ENCODE assay signal across 7 cellular contexts in genomic region chrX:111095974-111096870, GRCh38. TPM values are rescaled to one million over a fixed set of nuclear protein-coding genes. Genes with fewer than 3 reads are reported as not detected.
DNase-seq lines count a peak whose midpoint lies in the region; ATAC-seq and TF ChIP-seq lines count a peak whose summit lies in the region.

Gene PAK3, plus strand, starts transcription at chrX:111096191. Its CDS starts 26,913 bp downstream, at chrX:111123104.

- peaks cover 22% of the 10 kb centered on the region for H3K4me1 Mint-ChIP-seq in stimulated activated memory B cell treated with anti-CD40 and anti-IgM and Interleukin-4, amounts not matched to agents 10 μg/mL and 1 μg/mL and 100 μg/mL, for 72 hours

- intact Hi-C loops in IMR-90 (cut with micrococcal nuclease): no loop called here

- no peak for TF ChIP-seq POLR2A in IMR-90 (IDR thresholded peaks at IDR 0.05; ENCODE audit: low read depth, low read length)

- TF ChIP-seq RAD21 in IMR-90 (IDR thresholded peaks at IDR 0.05; ENCODE audit: low read length): no peak

- no peak within 1 kb of the TSS for H4K5ac ChIP-seq in IMR-90 (ENCODE audit: low read depth, low read length)

- peak; percentile 64 for DNase-seq in IMR-90
- peak; percentile 1 to 26 for DNase-seq in SW 1271 (lab: John Stamatoyannopoulos, UW)
- no peak for DNase-seq in left lobe of liver (ENCODE audit: low spot score)
- DNase-seq in HUDEP-2 (lab: John Stamatoyannopoulos, UW; ENCODE audit: unreplicated experiment in 76 of 76): no peak

- dilution Hi-C loops in IMR-90 (cut with HindIII; ENCODE audit: low sequenced_read_pairs, unreplicated experiment): no loop called here

- H3K9me3 ChIP-seq in IMR-90 (ENCODE audit: control insufficient read depth, insufficient read depth, low read length): no peaks in the 10 kb centered on the region

- no peak within 1 kb of the TSS for H4K91ac ChIP-seq in IMR-90 (ENCODE audit: insufficient read depth, low read depth, low read length)

- 10% methylated on average over 2 of the region's 51 CpGs; no CpG with 5 or more reads in 1 of the 2 experiments for WGBS in IMR-90 (ENCODE audit: extremely low coverage in 2 of 2, insufficient read length in 1 of 2), 2 experiments

- H3K27me3 ChIP-seq in IMR-90 (ENCODE audit: control insufficient read depth, insufficient read depth, low read length): peaks cover 14% of the 10 kb centered on the region

- no peaks in the 10 kb centered on the region for H3K9me3 Mint-ChIP-seq in stimulated activated memory B cell treated with anti-CD40 and anti-IgM and Interleukin-4, amounts not matched to agents 10 μg/mL and 1 μg/mL and 100 μg/mL, for 72 hours

- no peak within 1 kb of the TSS for H2AK5ac ChIP-seq in IMR-90 (ENCODE audit: low read depth, low read length)

- no peak within 1 kb of the TSS for H2BK5ac ChIP-seq in IMR-90 (ENCODE audit: low read depth, low read length, poor library complexity, severe bottlenecking)

- no peak within 1 kb of the TSS for H2BK120ac ChIP-seq in IMR-90 (ENCODE audit: low read depth, low read length)

- no peak within 1 kb of the TSS for H4K8ac ChIP-seq in IMR-90 (ENCODE audit: low read depth in 2 of 2, low read length in 2 of 2)

- POLR2A ChIA-PET in IMR-90 (lab: Charles Lee; ENCODE audit: unreplicated experiment): no interaction called here

- in situ Hi-C loops in IMR-90 (cut with MboI; ENCODE audit: low sequenced_read_pairs): no loop called here

- peak within 1 kb of the TSS; percentile 79 for H2AFZ ChIP-seq in IMR-90 (replicated peaks; ENCODE audit: low read length, poor library complexity)

- no peaks in the 10 kb centered on the region for H3K36me3 Mint-ChIP-seq in stimulated activated memory B cell treated with anti-CD40 and anti-IgM and Interleukin-4, amounts not matched to agents 10 μg/mL and 1 μg/mL and 100 μg/mL, for 72 hours

- no peaks in the 10 kb centered on the region; the same call in 1 of the 2 replicates for H4K20me1 ChIP-seq in IMR-90 (ENCODE audit: insufficient read depth, low read length)

- no peak within 1 kb of the TSS for H3K14ac ChIP-seq in IMR-90 (replicated peaks; ENCODE audit: low read depth, low read length)

- no TSS peak for BruUV-seq in IMR-90 (replicated peaks; lab: Mats Ljungman, UMichigan)

- peak within 1 kb of the TSS; percentile 32 for H3K4me3 ChIP-seq in IMR-90 (ENCODE audit: insufficient read depth, low read depth, low read length)

- H3K4ac ChIP-seq in IMR-90 (ENCODE audit: low read depth, low read length): no peak within 1 kb of the TSS

- H3K4me1 ChIP-seq in IMR-90 (ENCODE audit: control insufficient read depth, insufficient read depth, low read length): no peaks in the 10 kb centered on the region

- no peak within 1 kb of the TSS for H3K23ac ChIP-seq in IMR-90 (ENCODE audit: low read depth, low read length)

- H2BK20ac ChIP-seq in IMR-90 (ENCODE audit: low read depth, low read length): no peak within 1 kb of the TSS

- peaks cover 11% of the 10 kb centered on the region for H3K27me3 Mint-ChIP-seq in stimulated activated memory B cell treated with anti-CD40 and anti-IgM and Interleukin-4, amounts not matched to agents 10 μg/mL and 1 μg/mL and 100 μg/mL, for 72 hours

- TF ChIP-seq CTCF in IMR-90 (conservative IDR thresholded peaks at IDR 0.05; ENCODE audit: low read depth, low read length): no peak

- H3K9ac ChIP-seq in IMR-90 (ENCODE audit: low read depth, low read length): no peak within 1 kb of the TSS

- no peak within 1 kb of the TSS for H2BK15ac ChIP-seq in IMR-90 (ENCODE audit: low read depth, low read length)

- H3K79me1 ChIP-seq in IMR-90 (ENCODE audit: low read depth in 1 of 2, low read length in 2 of 2): no peaks in the 10 kb centered on the region

- no peak within 1 kb of the TSS for H3K56ac ChIP-seq in IMR-90 (ENCODE audit: extremely low read depth, insufficient read depth, low read length)

- H3K4me2 ChIP-seq in IMR-90 (ENCODE audit: low read depth, low read length): peak within 1 kb of the TSS; percentile 67

- H3K18ac ChIP-seq in IMR-90 (ENCODE audit: low read depth, low read length): no peak within 1 kb of the TSS

- peak within 1 kb of the TSS; percentile 6 for H3K27ac Mint-ChIP-seq in stimulated activated memory B cell treated with anti-CD40 and anti-IgM and Interleukin-4, amounts not matched to agents 10 μg/mL and 1 μg/mL and 100 μg/mL, for 72 hours

- H3K9me1 ChIP-seq in IMR-90 (ENCODE audit: insufficient read depth, low read length): no peaks in the 10 kb centered on the region

- peak within 1 kb of the TSS; percentile 74 for H3K4me3 Mint-ChIP-seq in stimulated activated memory B cell treated with anti-CD40 and anti-IgM and Interleukin-4, amounts not matched to agents 10 μg/mL and 1 μg/mL and 100 μg/mL, for 72 hours

- peak; percentile 45 for ATAC-seq in GM18870 (IDR thresholded peaks at IDR 0.05; ENCODE audit: unreplicated experiment)
- ATAC-seq in IMR-90 (ENCODE audit: low read depth): peak; percentile 84
- peak; percentile 71 for ATAC-seq in left lobe of liver
- ATAC-seq in stimulated activated memory B cell treated with anti-CD40 and anti-IgM and Interleukin-4, amounts not matched to agents 10 μg/mL and 1 μg/mL and 100 μg/mL, for 72 hours: peak; percentile 51

- H3K27ac ChIP-seq in IMR-90 (ENCODE audit: insufficient read depth, low read length) (no peak within 1 kb of the TSS), cingulate gyrus (ENCODE audit: low read depth, low read length) (peak within 1 kb of the TSS; percentile 29)

- CTCF ChIA-PET in IMR-90 (lab: Yijun Ruan, JAX): interaction anchor here (0.8 kb wide), 1 partner anchor 9 kb away, joined by 4 read pairs; no protein-coding TSS in a partner anchor

- no peaks in the 10 kb centered on the region for H3K36me3 ChIP-seq in IMR-90 (ENCODE audit: control insufficient read depth, insufficient read depth, low read length)

- H2AK9ac ChIP-seq in IMR-90 (replicated peaks; ENCODE audit: low read depth, low read length, poor library complexity): peak within 1 kb of the TSS; percentile 63

TF ChIP-seq in IMR-90, 13 proteins besides CTCF, POLR2A, EP300 and RAD21:
- TF ChIP-seq USF2 (IDR thresholded peaks at IDR 0.05; ENCODE audit: low read depth, low read length) (no peak), ELK1 (IDR thresholded peaks at IDR 0.05; ENCODE audit: borderline replicate concordance, low read depth, low read length) (no peak), FOS (IDR thresholded peaks at IDR 0.05; ENCODE audit: low read depth, low read length) (no peak), BHLHE40 (IDR thresholded peaks at IDR 0.05; ENCODE audit: low read depth, low read length) (no peak), RFX5 (IDR thresholded peaks at IDR 0.05; ENCODE audit: low read depth, low read length) (peak; percentile 65), MXI1 (IDR thresholded peaks at IDR 0.05; ENCODE audit: borderline replicate concordance, low read depth, low read length) (no peak), MAZ (IDR thresholded peaks at IDR 0.05; ENCODE audit: borderline replicate concordance, low read depth, low read length) (no peak), NFE2L2 (IDR thresholded peaks at IDR 0.05; ENCODE audit: low read depth, low read length) (no peak), CHD1 (IDR thresholded peaks at IDR 0.05; ENCODE audit: low read depth, low read length) (no peak), RCOR1 (IDR thresholded peaks at IDR 0.05; ENCODE audit: insufficient replicate concordance, low read length) (no peak), CEBPB (IDR thresholded peaks at IDR 0.05; ENCODE audit: low read depth, low read length) (peak; percentile 63; the same call in 1 of the 2 replicates), MAFK (IDR thresholded peaks at IDR 0.05; ENCODE audit: low read depth, low read length) (no peak), SMC3 (IDR thresholded peaks at IDR 0.05; ENCODE audit: low read depth, low read length) (no peak)
TF ChIP-seq in IMR-90: peak in this region for 2.

RNA-seq across cellular contexts. Expression of gene PAK3, which starts in this region (rescaled TPM):
- 0.36 and 0.56 TPM in 2 replicates for total RNA-seq in IMR-90 (2012; rRNA removed)
- 0.19 and 0.22 TPM in 2 replicates for polyA plus RNA-seq in IMR-90 (2012; rRNA removed)
- 0.03 and 0.05 TPM in 2 replicates for polyA plus RNA-seq in IMR-90 (2012; cell fraction: cytosol; rRNA removed)
- polyA plus RNA-seq in IMR-90 (2012; cell fraction: nucleus; rRNA removed; ENCODE audit: low replicate concordance): 0.23 and 0.39 TPM in 2 replicates
- total RNA-seq in left lobe of liver: 0.83 TPM

Comparison
In these comparisons a context has a peak if more than half of its experiments do, and no peak if none do; other contexts are left out.
1. Peak in DNase-seq, ATAC-seq, H3K4me3 ChIP-seq and H3K4me2 ChIP-seq in IMR-90; RNA of the gene not detected or under 1 TPM.
2. Peak in ATAC-seq in left lobe of liver; RNA of the gene not detected or under 1 TPM.
3. DNase-seq: peak in SW 1271 (2 of 2); none in left lobe of liver (single experiment) and HUDEP-2 (0 of 76).
4. Peak in every context shown above with its lines, with median percentiles within 50 percentile points of each other: ATAC-seq.